Comparison of ENCODE assay signal across 8 cellular contexts in the genomic region with DNA sequence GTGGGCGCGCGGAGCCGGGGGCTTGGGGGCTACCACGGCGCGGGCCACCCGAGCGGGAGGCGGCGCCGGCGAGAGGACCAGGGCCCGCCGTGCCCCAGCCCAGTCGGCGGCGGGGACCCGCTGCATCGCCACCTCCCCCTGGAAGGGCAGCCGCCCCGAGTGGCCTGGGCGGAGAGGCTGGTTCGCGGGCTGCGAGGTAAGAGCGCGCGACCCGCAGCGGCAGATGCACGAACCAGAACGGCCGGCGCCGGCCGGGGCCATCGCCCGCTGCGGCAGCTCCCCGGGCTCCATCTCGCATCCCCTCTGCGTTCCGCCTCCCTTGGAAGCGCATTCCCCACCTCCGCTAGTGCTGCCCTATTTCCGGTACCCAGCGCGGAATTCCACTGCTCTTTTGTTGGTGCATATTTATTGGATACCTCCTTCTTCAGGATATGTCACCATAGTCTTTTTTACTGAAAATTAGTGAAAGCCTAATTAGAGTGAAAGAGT. TPM values are rescaled to one million over a fixed set of nuclear protein-coding genes. Genes with fewer than 3 reads are reported as not detected.
A peak's percentile ranks its signal among the peaks of the same experiment; 100 is the strongest.
DNase-seq lines count a peak whose midpoint lies in the region; ATAC-seq, FAIRE-seq and TF ChIP-seq lines count a peak whose summit lies in the region.

No MANE protein-coding gene starts in this region.

- H3K27ac ChIP-seq in SJCRH30 (peak overlapping the region; percentile 57), breast epithelium (peak overlapping the region; percentile 82 to 92), gastrocnemius medialis (peak overlapping the region; percentile 62 to 75 (median 72))

- DNase-seq in EL, result peak; percentile 66
- peak; percentile 79 to 81 for DNase-seq in SJCRH30
- no peak for DNase-seq in breast epithelium (ENCODE audit: low spot score in 2 of 2)
- peak; percentile 72 for DNase-seq in iPS-NIHi11 (ENCODE audit: low spot score)
- no peak for DNase-seq in gastrocnemius medialis
- DNase-seq in D721Med (ENCODE audit: insufficient read length, low spot score), result no peak

- H3K36me3 ChIP-seq in SJCRH30 (0 out of 2 replicates have a peak, but pooled peaks cover 2% of the 10 kb centered on the region), breast epithelium (no peaks in the 10 kb centered on the region), gastrocnemius medialis (no peaks in the 10 kb centered on the region)

- no peak for TF ChIP-seq CTCF in breast epithelium (IDR thresholded peaks at IDR 0.05)
- no peak for TF ChIP-seq CTCF in gastrocnemius medialis (IDR thresholded peaks at IDR 0.05 in 4 of 5, conservative IDR thresholded peaks at IDR 0.05 in 1 of 5)
- TF ChIP-seq CTCF in D721Med (IDR thresholded peaks at IDR 0.05; ENCODE audit: insufficient read depth, missing control alignments), result no peak

- H3K27me3 ChIP-seq in SJCRH30, result no peaks in the 10 kb centered on the region
- no peaks in the 10 kb centered on the region for H3K27me3 ChIP-seq in breast epithelium
- H3K27me3 ChIP-seq in gastrocnemius medialis, result no peaks in the 10 kb centered on the region

- H3K4me3 ChIP-seq in SJCRH30, result peak overlapping the region; percentile 97
- H3K4me3 ChIP-seq in breast epithelium, result peak overlapping the region; percentile 85 to 91 (median 90)
- peak overlapping the region; percentile 68 to 79 (median 74) for H3K4me3 ChIP-seq in gastrocnemius medialis

- H3K4me1 ChIP-seq in SJCRH30 (peaks cover 16% of the 10 kb centered on the region), breast epithelium (no peaks in the 10 kb centered on the region), gastrocnemius medialis (peaks cover 20 to 22% of the 10 kb centered on the region in 2 donors)

- no peak for TF ChIP-seq POLR2A in breast epithelium (IDR thresholded peaks at IDR 0.05)
- no peak for TF ChIP-seq POLR2A in gastrocnemius medialis (IDR thresholded peaks at IDR 0.05)

- H3K9me3 ChIP-seq in SJCRH30 (replicated peaks), result no peaks in the 10 kb centered on the region
- no peaks in the 10 kb centered on the region for H3K9me3 ChIP-seq in breast epithelium
- no peaks in the 10 kb centered on the region for H3K9me3 ChIP-seq in gastrocnemius medialis

- FAIRE-seq in D721Med (lab: Jason Lieb, UNC), result no peak

- intact Hi-C loops in breast epithelium (cut with DNase I; ENCODE audit: low total_unique reads), result no loop called here
- intact Hi-C loops in gastrocnemius medialis (cut with DNase I; ENCODE audit: low total_unique reads), result no loop called here

- in situ Hi-C loops in gastrocnemius medialis (cut with MboI; ENCODE audit: low sequenced_read_pairs in 4 of 4), result loop anchor here in 1 of 4 donors (25.0 kb wide), 1 partner anchor 471 kb away; a partner anchor contains a TSS

- ATAC-seq in GM19467 (IDR thresholded peaks at IDR 0.05; ENCODE audit: unreplicated experiment) (peak; percentile 38), HG03521 (IDR thresholded peaks at IDR 0.05; ENCODE audit: unreplicated experiment) (peak; percentile 36), gastrocnemius medialis (peak; percentile 26 to 49)

RNA-seq across cellular contexts. Expression of a gene that starts 0.7 kb away (rescaled TPM):
- 32.1 and 34.2 TPM in 2 replicates for total RNA-seq in SJCRH30 (2014; rRNA removed; shearing (Covaris generic))
- total RNA-seq in breast epithelium (10 to 100 TPM; 60.0 to 66.2 (median 61.3) TPM), gastrocnemius medialis (1 to 10 TPM; 4.1 to 7.6 (median 6.2) TPM)

RNA-seq across cellular contexts. Expression of a gene that starts 32.7 kb away (rescaled TPM):
- total RNA-seq in SJCRH30 (2014; rRNA removed; shearing (Covaris generic)), result 0.38 and 0.87 TPM in 2 replicates
- total RNA-seq in breast epithelium (100 to 1,000 TPM in 1 of 3 donors, 10 to 100 TPM in 2; 25.0 to 508 (median 32.8) TPM), gastrocnemius medialis (10 to 100 TPM in 1 of 4 donors, 1 to 10 TPM in 2, not detected in 1; 1.4 to 13.6 (median 6.0) TPM)

Comparison
In these comparisons a context has a peak if more than half of its experiments do, and no peak if none do; other contexts are left out.
1. DNase-seq: peak in EL (single experiment), SJCRH30 (2 of 2) and iPS-NIHi11 (single experiment); none in breast epithelium (0 of 2), gastrocnemius medialis (0 of 2) and D721Med (single experiment).
2. Peak in every context shown above with its lines, with median percentiles within 50 percentile points of each other: ATAC-seq, H3K27ac ChIP-seq and H3K4me3 ChIP-seq.